Comparison of ENCODE assay signal across 13 cellular contexts in genomic region chr4:24978291-24979072, GRCh38. TPM values are rescaled to one million over a fixed set of nuclear protein-coding genes. Genes with fewer than 3 reads are reported as not detected.
A peak's percentile ranks its signal among the peaks of the same experiment; 100 is the strongest.
DNase-seq lines count a peak whose midpoint lies in the region; ATAC-seq and TF ChIP-seq lines count a peak whose summit lies in the region.
"Had no signal": no experiment of that assay in that cellular context is flagged by ENCODE, and none has a peak within 500 bp of the region (broad histone marks: within the 10 kb centered on the region; RNA-seq: fewer than 3 reads in every experiment).

No MANE protein-coding gene starts in this region.

- H3K4me2 ChIP-seq in GM23338 = no peak overlapping the region

- no peak overlapping the region for H2AFZ ChIP-seq in GM23338

- CTCF ChIA-PET in RWPE1 (lab: Yijun Ruan, JAX) = interaction anchor here (0.6 kb wide), 2 partner anchors 76 to 481 kb away, joined by 3 to 4 read pairs; no protein-coding TSS in a partner anchor

- TF ChIP-seq CTCF in HL-60 (IDR thresholded peaks at IDR 0.05; ENCODE audit: insufficient read depth, low read length) (no peak), adrenal gland (IDR thresholded peaks at IDR 0.05) (no peak), RWPE1 (conservative IDR thresholded peaks at IDR 0.05; ENCODE audit: low read depth) (no peak), GM23338 (conservative IDR thresholded peaks at IDR 0.05; ENCODE audit: low read depth in 2 of 2) (no peak)

- no peaks in the 10 kb centered on the region for H3K9me3 Mint-ChIP-seq in GM23338
- H3K9me3 Mint-ChIP-seq: IgD-negative memory B cell; T-helper 2 cell treated with Interferon-gamma antibody and Interleukin-4, amounts not matched to agents 5 μg/mL and 100 μg/mL, for 36 hours had no signal

- H3K4me3 Mint-ChIP-seq in GM23338 = no peak overlapping the region
- H3K4me3 Mint-ChIP-seq: brain; T-helper 2 cell treated with Interferon-gamma antibody and Interleukin-4, amounts not matched to agents 5 μg/mL and 100 μg/mL, for 36 hours had no signal

- H3K27ac Mint-ChIP-seq in GM23338 = no peak overlapping the region
- H3K27ac Mint-ChIP-seq: IgD-negative memory B cell; T-helper 2 cell treated with Interferon-gamma antibody and Interleukin-4, amounts not matched to agents 5 μg/mL and 100 μg/mL, for 36 hours had no signal

- H3K27me3 ChIP-seq in HL-60 (ENCODE audit: insufficient read depth, poor library complexity, severe bottlenecking) = no peaks in the 10 kb centered on the region
- no peaks in the 10 kb centered on the region for H3K27me3 ChIP-seq in adrenal gland
- no peaks in the 10 kb centered on the region for H3K27me3 ChIP-seq in layer of hippocampus (ENCODE audit: control insufficient read depth, insufficient read depth, low read length)
- no peaks in the 10 kb centered on the region for H3K27me3 ChIP-seq in GM23338 (ENCODE audit: insufficient read depth)

- no peaks in the 10 kb centered on the region for H3K9me2 ChIP-seq in GM23338 (ENCODE audit: insufficient read depth)

- H4K20me1 ChIP-seq in GM23338 (replicated peaks; ENCODE audit: insufficient read depth) = no peaks in the 10 kb centered on the region

- H3K4me3 ChIP-seq in HL-60 (replicated peaks; ENCODE audit: insufficient read depth, low read length) (no peak overlapping the region), adrenal gland (no peak overlapping the region), GM23338 (no peak overlapping the region)

- no peak for TF ChIP-seq POLR2A in adrenal gland (IDR thresholded peaks at IDR 0.05)

- DNase-seq in HL-60 (ENCODE audit: low read depth in 1 of 2, low spot score in 1 of 2) = peak; percentile 54 to 68
- peak in 4 of 7 donors; percentile 31 to 59 (median 37) for DNase-seq in adrenal gland
- no peak for DNase-seq in RWPE1 (ENCODE audit: low spot score)
- DNase-seq in H4 (ENCODE audit: low spot score) = no peak
- no peak for DNase-seq in GM23338 (ENCODE audit: low spot score)
- DNase-seq: activated CD4-positive, alpha-beta T cell treated with anti-CD3 and anti-CD28 coated beads, Interleukin-2, amount 50 U/mL, for 48 hours; activated gamma-delta T cell treated with Interleukin-2 at 50 U/mL for 16 hours; NCI-H2081 treated with DMSO at 0.1 percent for 48 hours had no signal

- H3K4me1 ChIP-seq in adrenal gland (replicated peaks in 1 of 2) (peaks cover 0 to 19% of the 10 kb centered on the region in 2 donors), GM23338 (ENCODE audit: insufficient read depth) (no peaks in the 10 kb centered on the region)

- POLR2A ChIA-PET in RWPE1 (lab: Yijun Ruan, JAX; ENCODE audit: low non-redundant PET) = no interaction called here

- 61 to 66% (median 63%) methylated on average over 8 to 9 of the region's 9 CpGs for WGBS in adrenal gland, 4 donors

- no peak for ATAC-seq in GM23338

- no peaks in the 10 kb centered on the region for H3K9me3 ChIP-seq in adrenal gland (replicated peaks in 1 of 3)

- peaks cover 9% of the 10 kb centered on the region for H3K4me1 Mint-ChIP-seq in GM23338

- H3K27me3 Mint-ChIP-seq in GM23338 (ENCODE audit: insufficient read depth, low read depth, poor library complexity) = no peaks in the 10 kb centered on the region

- no peaks in the 10 kb centered on the region for H3K36me3 Mint-ChIP-seq in GM23338 (ENCODE audit: low read depth)
- H3K36me3 Mint-ChIP-seq: brain, IgD-negative memory B cell had no signal

- H3K36me3 ChIP-seq in adrenal gland (replicated peaks in 1 of 2) (no peaks in the 10 kb centered on the region), GM23338 (ENCODE audit: insufficient read depth) (no peaks in the 10 kb centered on the region)

- no peaks in the 10 kb centered on the region for H3F3A ChIP-seq in GM23338 (replicated peaks; ENCODE audit: low read depth)

- intact Hi-C loops in adrenal gland (cut with DNase I) = loop anchor here in 1 of 2 donors (10.0 kb wide), 1 partner anchor 494 kb away; no protein-coding TSS in a partner anchor

- no peaks in the 10 kb centered on the region for H3K79me2 ChIP-seq in GM23338 (replicated peaks; ENCODE audit: insufficient read depth)

- peak overlapping the region; percentile 89 for H3K27ac ChIP-seq in HL-60 (replicated peaks)
- peak overlapping the region in 4 of 5 donors; percentile 14 to 91 (median 52) for H3K27ac ChIP-seq in adrenal gland
- peak overlapping the region; percentile 41 for H3K27ac ChIP-seq in layer of hippocampus (ENCODE audit: low read depth, low read length)
- peak overlapping the region; percentile 27 for H3K27ac ChIP-seq in temporal lobe (ENCODE audit: low read depth, low read length)
- no peak overlapping the region for H3K27ac ChIP-seq in RWPE1
- H3K27ac ChIP-seq in GM23338 (ENCODE audit: low read depth) = no peak overlapping the region

TF ChIP-seq in GM23338, 12 proteins besides CTCF, POLR2A, EP300 and RAD21 (continues in another document):
- TF ChIP-seq, protein P1, sequence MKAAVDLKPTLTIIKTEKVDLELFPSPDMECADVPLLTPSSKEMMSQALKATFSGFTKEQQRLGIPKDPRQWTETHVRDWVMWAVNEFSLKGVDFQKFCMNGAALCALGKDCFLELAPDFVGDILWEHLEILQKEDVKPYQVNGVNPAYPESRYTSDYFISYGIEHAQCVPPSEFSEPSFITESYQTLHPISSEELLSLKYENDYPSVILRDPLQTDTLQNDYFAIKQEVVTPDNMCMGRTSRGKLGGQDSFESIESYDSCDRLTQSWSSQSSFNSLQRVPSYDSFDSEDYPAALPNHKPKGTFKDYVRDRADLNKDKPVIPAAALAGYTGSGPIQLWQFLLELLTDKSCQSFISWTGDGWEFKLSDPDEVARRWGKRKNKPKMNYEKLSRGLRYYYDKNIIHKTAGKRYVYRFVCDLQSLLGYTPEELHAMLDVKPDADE (IDR thresholded peaks at IDR 0.05) = no peak
- TF ChIP-seq EZH2phosphoT487 (IDR thresholded peaks at IDR 0.05; ENCODE audit: unreplicated experiment) = no peak
- no peak for TF ChIP-seq ZNF114 (CRISPR knock-in tag; IDR thresholded peaks at IDR 0.05)
- no peak for TF ChIP-seq EZH2 (IDR thresholded peaks at IDR 0.05; ENCODE audit: low read depth, unreplicated experiment)
- TF ChIP-seq, protein P2, sequence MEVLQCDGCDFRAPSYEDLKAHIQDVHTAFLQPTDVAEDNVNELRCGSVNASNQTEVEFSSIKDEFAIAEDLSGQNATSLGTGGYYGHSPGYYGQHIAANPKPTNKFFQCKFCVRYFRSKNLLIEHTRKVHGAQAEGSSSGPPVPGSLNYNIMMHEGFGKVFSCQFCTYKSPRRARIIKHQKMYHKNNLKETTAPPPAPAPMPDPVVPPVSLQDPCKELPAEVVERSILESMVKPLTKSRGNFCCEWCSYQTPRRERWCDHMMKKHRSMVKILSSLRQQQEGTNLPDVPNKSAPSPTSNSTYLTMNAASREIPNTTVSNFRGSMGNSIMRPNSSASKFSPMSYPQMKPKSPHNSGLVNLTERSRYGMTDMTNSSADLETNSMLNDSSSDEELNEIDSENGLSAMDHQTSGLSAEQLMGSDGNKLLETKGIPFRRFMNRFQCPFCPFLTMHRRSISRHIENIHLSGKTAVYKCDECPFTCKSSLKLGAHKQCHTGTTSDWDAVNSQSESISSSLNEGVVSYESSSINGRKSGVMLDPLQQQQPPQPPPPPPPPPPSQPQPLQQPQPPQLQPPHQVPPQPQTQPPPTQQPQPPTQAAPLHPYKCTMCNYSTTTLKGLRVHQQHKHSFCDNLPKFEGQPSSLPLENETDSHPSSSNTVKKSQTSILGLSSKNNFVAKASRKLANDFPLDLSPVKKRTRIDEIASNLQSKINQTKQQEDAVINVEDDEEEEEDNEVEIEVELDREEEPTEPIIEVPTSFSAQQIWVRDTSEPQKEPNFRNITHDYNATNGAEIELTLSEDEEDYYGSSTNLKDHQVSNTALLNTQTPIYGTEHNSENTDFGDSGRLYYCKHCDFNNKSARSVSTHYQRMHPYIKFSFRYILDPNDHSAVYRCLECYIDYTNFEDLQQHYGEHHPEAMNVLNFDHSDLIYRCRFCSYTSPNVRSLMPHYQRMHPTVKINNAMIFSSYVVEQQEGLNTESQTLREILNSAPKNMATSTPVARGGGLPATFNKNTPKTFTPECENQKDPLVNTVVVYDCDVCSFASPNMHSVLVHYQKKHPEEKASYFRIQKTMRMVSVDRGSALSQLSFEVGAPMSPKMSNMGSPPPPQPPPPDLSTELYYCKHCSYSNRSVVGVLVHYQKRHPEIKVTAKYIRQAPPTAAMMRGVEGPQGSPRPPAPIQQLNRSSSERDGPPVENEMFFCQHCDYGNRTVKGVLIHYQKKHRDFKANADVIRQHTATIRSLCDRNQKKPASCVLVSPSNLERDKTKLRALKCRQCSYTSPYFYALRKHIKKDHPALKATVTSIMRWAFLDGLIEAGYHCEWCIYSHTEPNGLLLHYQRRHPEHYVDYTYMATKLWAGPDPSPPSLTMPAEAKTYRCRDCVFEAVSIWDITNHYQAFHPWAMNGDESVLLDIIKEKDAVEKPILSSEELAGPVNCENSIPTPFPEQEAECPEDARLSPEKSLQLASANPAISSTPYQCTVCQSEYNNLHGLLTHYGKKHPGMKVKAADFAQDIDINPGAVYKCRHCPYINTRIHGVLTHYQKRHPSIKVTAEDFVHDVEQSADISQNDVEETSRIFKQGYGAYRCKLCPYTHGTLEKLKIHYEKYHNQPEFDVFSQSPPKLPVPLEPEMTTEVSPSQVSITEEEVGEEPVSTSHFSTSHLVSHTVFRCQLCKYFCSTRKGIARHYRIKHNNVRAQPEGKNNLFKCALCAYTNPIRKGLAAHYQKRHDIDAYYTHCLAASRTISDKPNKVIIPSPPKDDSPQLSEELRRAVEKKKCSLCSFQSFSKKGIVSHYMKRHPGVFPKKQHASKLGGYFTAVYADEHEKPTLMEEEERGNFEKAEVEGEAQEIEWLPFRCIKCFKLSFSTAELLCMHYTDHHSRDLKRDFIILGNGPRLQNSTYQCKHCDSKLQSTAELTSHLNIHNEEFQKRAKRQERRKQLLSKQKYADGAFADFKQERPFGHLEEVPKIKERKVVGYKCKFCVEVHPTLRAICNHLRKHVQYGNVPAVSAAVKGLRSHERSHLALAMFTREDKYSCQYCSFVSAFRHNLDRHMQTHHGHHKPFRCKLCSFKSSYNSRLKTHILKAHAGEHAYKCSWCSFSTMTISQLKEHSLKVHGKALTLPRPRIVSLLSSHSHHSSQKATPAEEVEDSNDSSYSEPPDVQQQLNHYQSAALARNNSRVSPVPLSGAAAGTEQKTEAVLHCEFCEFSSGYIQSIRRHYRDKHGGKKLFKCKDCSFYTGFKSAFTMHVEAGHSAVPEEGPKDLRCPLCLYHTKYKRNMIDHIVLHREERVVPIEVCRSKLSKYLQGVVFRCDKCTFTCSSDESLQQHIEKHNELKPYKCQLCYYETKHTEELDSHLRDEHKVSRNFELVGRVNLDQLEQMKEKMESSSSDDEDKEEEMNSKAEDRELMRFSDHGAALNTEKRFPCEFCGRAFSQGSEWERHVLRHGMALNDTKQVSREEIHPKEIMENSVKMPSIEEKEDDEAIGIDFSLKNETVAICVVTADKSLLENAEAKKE (CRISPR knock-in tag; IDR thresholded peaks at IDR 0.05) = no peak
- TF ChIP-seq STAT1 (IDR thresholded peaks at IDR 0.05; ENCODE audit: unreplicated experiment) = no peak

RNA-seq across cellular contexts. Expression of gene LGI2, which starts 52.3 kb away (rescaled TPM):
- total RNA-seq in adrenal gland (1 to 10 TPM in 7 of 8 donors, under 1 TPM in 1; 0.72 to 4.9 (median 2.8) TPM), temporal lobe (0.98 TPM)
- polyA plus RNA-seq in adrenal gland (1 to 10 TPM in 1 of 3 donors, under 1 TPM in 2; 0.24 to 1.7 (median 0.44) TPM), GM23338 (2016; fragmentation: Nextera tagmentation; extraction: Ambion mirVana) (0.63 and 0.82 TPM in 2 replicates)
- total RNA-seq in H4 (2014; rRNA removed; shearing (Covaris generic)) = 0.04 and 0.12 TPM in 2 replicates
- 6.2 and 8.0 TPM in 2 replicates for total RNA-seq in GM23338 (2014; rRNA removed; shearing (Covaris generic))
- polyA plus RNA-seq: IgD-negative memory B cell had no signal

Comparison
In these comparisons a context has a peak if more than half of its experiments do, and no peak if none do; other contexts are left out.
1. DNase-seq: peak in HL-60 (2 of 2) and adrenal gland (4 of 7); none in RWPE1 (single experiment), H4 (single experiment) and GM23338 (single experiment).
2. H3K27ac ChIP-seq: peak in HL-60 (single experiment), adrenal gland (4 of 5), layer of hippocampus (single experiment) and temporal lobe (single experiment); none in RWPE1 (single experiment) and GM23338 (single experiment).